In the genomic region with DNA sequence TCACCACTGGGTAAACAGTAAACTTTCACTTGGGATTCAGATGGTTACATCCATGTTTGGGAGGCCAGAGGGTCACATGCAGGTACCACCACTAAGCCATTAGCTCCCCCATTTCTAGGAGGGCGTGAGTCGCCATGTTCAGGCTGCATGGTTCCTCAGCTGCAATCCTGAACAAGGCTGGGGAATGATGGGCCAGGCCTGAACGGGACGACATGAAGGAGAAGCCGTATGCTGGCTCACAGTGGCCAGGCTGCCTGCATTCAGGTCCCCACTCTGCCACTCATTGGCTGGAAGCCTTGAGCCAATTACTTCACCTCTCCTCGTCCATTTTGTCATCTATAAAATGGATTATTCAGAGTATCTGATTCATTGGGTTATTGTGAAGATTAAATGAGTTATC, we compare ENCODE assay signal across 1 cellular context.
A peak's percentile ranks its signal among the peaks of the same experiment; 100 is the strongest.
TF ChIP-seq lines count a peak whose summit lies in the region.

No MANE protein-coding gene starts in this region.

TF ChIP-seq in HCT116, 20 proteins besides CTCF, POLR2A, EP300 and RAD21:
- TF ChIP-seq EZH2 (IDR thresholded peaks at IDR 0.05): no peak
- TF ChIP-seq POLR2AphosphoS5 (IDR thresholded peaks at IDR 0.05; ENCODE audit: low read depth, low read length): no peak
- 0 out of 2 replicates have a peak, but pooled peaks have one; percentile 7 for TF ChIP-seq SRF (IDR thresholded peaks at IDR 0.05; ENCODE audit: low read depth)
- no peak for TF ChIP-seq REST (IDR thresholded peaks at IDR 0.05; ENCODE audit: low read depth)
